In genomic region chr7:141053626-141054025, GRCh38 we compare ENCODE assay signal across 10 cellular contexts.
A peak's percentile ranks its signal among the peaks of the same experiment; 100 is the strongest.
DNase-seq lines count a peak whose midpoint lies in the region; ATAC-seq lines count a peak whose summit lies in the region.
"Had no signal": no experiment of that assay in that cellular context is flagged by ENCODE, and none has a peak within 500 bp of the region (broad histone marks: within the 10 kb centered on the region; RNA-seq: fewer than 3 reads in every experiment).

No MANE protein-coding gene starts in this region.

- peak overlapping the region; percentile 21 for H3K4me3 Mint-ChIP-seq in central memory CD8-positive, alpha-beta T cell

- no peaks in the 10 kb centered on the region for H3K27me3 Mint-ChIP-seq in central memory CD8-positive, alpha-beta T cell

- H3K9me3 Mint-ChIP-seq in central memory CD8-positive, alpha-beta T cell = no peaks in the 10 kb centered on the region

- peaks cover 7% of the 10 kb centered on the region for H3K4me1 Mint-ChIP-seq in central memory CD8-positive, alpha-beta T cell

- H3K36me3 Mint-ChIP-seq in central memory CD8-positive, alpha-beta T cell (ENCODE audit: insufficient read depth) = peaks cover 5% of the 10 kb centered on the region

- peak; percentile 54 for ATAC-seq in HG03378 (IDR thresholded peaks at IDR 0.05; ENCODE audit: unreplicated experiment)
- ATAC-seq in central memory CD8-positive, alpha-beta T cell (replicated peaks; ENCODE audit: extremely low read depth, poor library complexity, severe bottlenecking) = peak; percentile 98

- DNase-seq in activated CD4-positive, CD25-positive, alpha-beta regulatory T cell treated with anti-CD3 and anti-CD28 coated beads, Interleukin-2, amount 50 U/mL, for 72 hours = peak; percentile 42
- DNase-seq in central memory CD8-positive, alpha-beta T cell (ENCODE audit: low spot score in 2 of 2) = peak; percentile 36 to 71
- peak; percentile 21 for DNase-seq in stimulated activated CD8-positive, alpha-beta memory T cell treated with anti-CD3 and anti-CD28 coated beads, Interleukin-12 subunit alpha, Interleukin-12 subunit beta, amount 100 ng/mL, for 4 hours (ENCODE audit: low read depth)
- DNase-seq in NCI-H1105 treated with DMSO at 0.1 percent for 48 hours (lab: John Stamatoyannopoulos, UW) (no peak), islet precursor cell (no peak), NCI-H1048 (lab: John Stamatoyannopoulos, UW) (no peak), GM03348 (ENCODE audit: low spot score) (no peak)
- DNase-seq: glutamatergic neuron, NCI-H526 had no signal

- peak overlapping the region; percentile 88 for H3K27ac Mint-ChIP-seq in central memory CD8-positive, alpha-beta T cell (ENCODE audit: low read depth)

Comparison
In these comparisons a context has a peak if more than half of its experiments do, and no peak if none do; other contexts are left out.
1. DNase-seq: peak in activated CD4-positive, CD25-positive, alpha-beta regulatory T cell treated with anti-CD3 and anti-CD28 coated beads, Interleukin-2, amount 50 U/mL, for 72 hours (single experiment), central memory CD8-positive, alpha-beta T cell (2 of 2) and stimulated activated CD8-positive, alpha-beta memory T cell treated with anti-CD3 and anti-CD28 coated beads, Interleukin-12 subunit alpha, Interleukin-12 subunit beta, amount 100 ng/mL, for 4 hours (single experiment); none in NCI-H1105 treated with DMSO at 0.1 percent for 48 hours (single experiment), islet precursor cell (single experiment), NCI-H1048 (single experiment) and GM03348 (single experiment).